Comparison of ENCODE assay signal across 31 cellular contexts in the genomic region with DNA sequence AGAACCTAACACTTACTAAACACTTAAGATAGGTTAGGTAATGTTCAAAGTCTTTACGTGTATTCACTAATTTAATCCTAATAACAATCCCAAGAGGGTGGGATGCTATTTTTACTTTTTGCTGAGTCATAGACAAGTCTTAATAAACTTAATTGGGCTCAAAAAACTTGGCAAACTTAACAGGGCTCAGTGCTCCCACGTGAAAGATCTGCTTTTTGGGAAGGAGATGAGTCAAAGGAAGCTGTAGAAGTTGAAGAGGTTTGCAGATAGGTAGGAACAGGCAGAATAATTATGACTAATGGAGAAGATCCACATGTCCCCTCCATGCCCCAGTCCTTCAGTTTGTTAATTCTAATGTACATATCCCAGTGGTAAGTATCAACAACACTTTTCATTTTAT. TPM values are rescaled to one million over a fixed set of nuclear protein-coding genes. Genes with fewer than 3 reads are reported as not detected.
A peak's percentile ranks its signal among the peaks of the same experiment; 100 is the strongest.
DNase-seq lines count a peak whose midpoint lies in the region; ATAC-seq and TF ChIP-seq lines count a peak whose summit lies in the region.
"Had no signal": no experiment of that assay in that cellular context is flagged by ENCODE, and none has a peak within 500 bp of the region (broad histone marks: within the 10 kb centered on the region; RNA-seq: fewer than 3 reads in every experiment).

No MANE protein-coding gene starts in this region.

- peaks cover 22% of the 10 kb centered on the region for H3K4me1 ChIP-seq in PC-3 (ENCODE audit: insufficient read depth, low read length)
- H3K4me1 ChIP-seq: adrenal gland, upper lobe of right lung had no signal

- H4K20me1 ChIP-seq in PC-3 (ENCODE audit: low read length): no peaks in the 10 kb centered on the region

- no TSS peak for BruUV-seq in PC-3 (replicated peaks; lab: Mats Ljungman, UMichigan)

- DNase-seq in EH (ENCODE audit: low read depth) (peak; percentile 88), PC-3 (peak; percentile 59), putamen (ENCODE audit: low spot score) (peak; percentile 74), substantia nigra (lab: John Stamatoyannopoulos, UW) (no peak), GF-D8 (lab: John Stamatoyannopoulos, UW) (no peak)
- DNase-seq: activated CD4-positive, alpha-beta T cell treated with anti-CD3 and anti-CD28 coated beads, Interleukin-2, amount 50 U/mL, for 1 hour; activated naive CD4-positive, alpha-beta T cell treated with Interleukin-2 at 50 U/mL for 16 hours; adrenal gland; CD4-positive, alpha-beta T cell; immature natural killer cell; mesendoderm; MV-4-11; SHP77; stimulated activated CD4-positive, alpha-beta T cell treated with anti-CD3 and anti-CD28 coated beads, Interleukin-4, amount 100 ng/mL, for 24 hours; SW 1271; T1000; upper lobe of right lung had no signal

- H3K79me2 ChIP-seq in PC-3 (ENCODE audit: low read length): no peaks in the 10 kb centered on the region

- H3K4me3 ChIP-seq in PC-3 (ENCODE audit: low read length): no peak overlapping the region
- H3K4me3 ChIP-seq: adrenal gland, upper lobe of right lung had no signal

- CTCF ChIA-PET in PC-3 (lab: Charles Lee): no interaction called here

- no peaks in the 10 kb centered on the region for H3K36me3 ChIP-seq in PC-3 (ENCODE audit: low read depth, low read length)
- H3K36me3 ChIP-seq: adrenal gland, neutrophil, upper lobe of right lung had no signal

- H3K9me3 ChIP-seq in PC-3 (ENCODE audit: low read length): no peaks in the 10 kb centered on the region
- H3K9me3 ChIP-seq: adrenal gland, neutrophil, upper lobe of right lung had no signal

- H3K27ac ChIP-seq in PC-3 (ENCODE audit: low read length) (no peak overlapping the region), substantia nigra (ENCODE audit: low read depth, low read length, poor library complexity, severe bottlenecking) (no peak overlapping the region)
- H3K27ac ChIP-seq: adrenal gland, neutrophil, upper lobe of right lung had no signal

- 0 out of 2 replicates have a peak, but pooled peaks cover 1% of the 10 kb centered on the region for H3K9me2 ChIP-seq in PC-3 (replicated peaks; ENCODE audit: low read length)

- H3F3A ChIP-seq in PC-3 (ENCODE audit: low read length, unreplicated experiment): no peaks in the 10 kb centered on the region

- H3K27me3 ChIP-seq in PC-3 (ENCODE audit: low read length): no peaks in the 10 kb centered on the region
- H3K27me3 ChIP-seq: adrenal gland, neutrophil, upper lobe of right lung had no signal

- ATAC-seq in PC-3 (peak; percentile 58; the same call in 1 of the 2 replicates), esophagus mucosa (peak; percentile 83), HG03025 (IDR thresholded peaks at IDR 0.05; ENCODE audit: low FRiP score, unreplicated experiment) (no peak)
- ATAC-seq: left lobe of liver; sciatic nerve; stimulated activated effector memory CD8-positive, alpha-beta T cell treated with anti-CD3 and anti-CD28 coated beads, Interleukin-12 subunit alpha, Interleukin-12 subunit beta, amount 100 ng/mL, for 72 hours; upper lobe of right lung; WTC11 had no signal

- H3K9ac ChIP-seq in PC-3 (ENCODE audit: low read length): no peak overlapping the region

- H3K4me2 ChIP-seq in PC-3 (ENCODE audit: low read length): no peak overlapping the region

- H2AFZ ChIP-seq in PC-3 (ENCODE audit: low read length): no peak overlapping the region

- TF ChIP-seq CTCF in PC-3 (conservative IDR thresholded peaks at IDR 0.05; ENCODE audit: low read depth, low read length): no peak

- intact Hi-C loops in PC-3 (cut with micrococcal nuclease): no loop called here

- POLR2A ChIA-PET in PC-3 (lab: Charles Lee; ENCODE audit: unreplicated experiment): no interaction called here

RNA-seq across cellular contexts. Expression of a gene that starts 44.5 kb away (rescaled TPM):
- total RNA-seq in PC-3 (2014; rRNA removed) (not detected in 2 replicates), esophagus mucosa (not detected)
- total RNA-seq: adrenal gland; CD4-positive, alpha-beta T cell; endothelial cell of umbilical vein; frontal cortex; G401; H4; left lobe of liver; myocyte; NCI-H460; posterior vena cava; upper lobe of right lung; WTC11 had no signal

Comparison
In these comparisons a context has a peak if more than half of its experiments do, and no peak if none do; other contexts are left out.
1. DNase-seq: peak in EH (single experiment), PC-3 (single experiment) and putamen (single experiment); none in substantia nigra (0 of 49) and GF-D8 (single experiment).